Comparison of ENCODE assay signal across 19 cellular contexts in genomic region chr7:4461511-4461910, GRCh38.
"Had no signal": no experiment of that assay in that cellular context is flagged by ENCODE, and none has a peak within 500 bp of the region (broad histone marks: within the 10 kb centered on the region; RNA-seq: fewer than 3 reads in every experiment).

No MANE protein-coding gene starts in this region.

- H3K27ac ChIP-seq: colonic mucosa, esophagus muscularis mucosa, left ventricle myocardium inferior, parathyroid adenoma, sigmoid colon, testis, uterus had no signal

- H3K79me2 ChIP-seq: parathyroid adenoma had no signal

- H2AFZ ChIP-seq: parathyroid adenoma had no signal

- H3K27me3 ChIP-seq: colonic mucosa, sigmoid colon, testis, uterus had no signal

- H3K9me3 ChIP-seq: colonic mucosa, testis, uterus had no signal

- ATAC-seq: activated CD4-positive, alpha-beta T cell treated with anti-CD3 and anti-CD28 coated beads for 36 hours; activated T-cell treated with anti-CD3 and anti-CD28 coated beads, Interleukin-2, amount 50 U/mL, for 72 hours; stimulated activated memory B cell treated with anti-CD40 and anti-IgM and Interleukin-4, amounts not matched to agents 10 μg/mL and 1 μg/mL and 100 μg/mL, for 72 hours; WTC11 had no signal

- H3K36me3 ChIP-seq: colonic mucosa, esophagus muscularis mucosa, left ventricle myocardium inferior, sigmoid colon, uterus had no signal

- H3K4me2 ChIP-seq: smooth muscle cell had no signal

- H3K4me1 Mint-ChIP-seq: activated CD4-positive, alpha-beta T cell treated with anti-CD3 and anti-CD28 coated beads for 36 hours; activated naive CD4-positive, alpha-beta T cell treated with anti-CD3 and anti-CD28 coated beads, Interleukin-2, amount 10 ng/mL, durations not matched to agents 7 days and 5 days; stimulated activated memory B cell treated with anti-CD40 and anti-IgM and Interleukin-4, amounts not matched to agents 10 μg/mL and 1 μg/mL and 100 μg/mL, for 72 hours had no signal

- DNase-seq: activated CD4-positive, alpha-beta T cell treated with anti-CD3 and anti-CD28 coated beads for 36 hours; activated CD4-positive, alpha-beta T cell treated with anti-CD3 and anti-CD28 coated beads, Interleukin-2, amount 50 U/mL, for 4 hours; activated effector memory CD4-positive, alpha-beta T cell treated with anti-CD3 and anti-CD28 coated beads, Interleukin-2, amount 50 U/mL, for 16 hours; activated naive CD4-positive, alpha-beta T cell treated with anti-CD3 and anti-CD28 coated beads, Interleukin-2, amount 10 ng/mL, durations not matched to agents 7 days and 5 days; activated T-cell treated with anti-CD3 and anti-CD28 coated beads, Interleukin-2, amount 50 U/mL, for 72 hours; colonic mucosa; left ventricle myocardium inferior; retina; sigmoid colon; stimulated activated CD4-positive, alpha-beta T cell treated with anti-CD3 and anti-CD28 coated beads, Interleukin-15, amount 100 ng/mL, for 24 hours; testis; trophoblast cell; uterus had no signal

- H3K27ac Mint-ChIP-seq: activated CD4-positive, alpha-beta T cell treated with anti-CD3 and anti-CD28 coated beads for 36 hours; activated naive CD4-positive, alpha-beta T cell treated with anti-CD3 and anti-CD28 coated beads, Interleukin-2, amount 10 ng/mL, durations not matched to agents 7 days and 5 days; activated T-cell treated with anti-CD3 and anti-CD28 coated beads, Interleukin-2, amount 50 U/mL, for 72 hours; nephron; stimulated activated memory B cell treated with anti-CD40 and anti-IgM and Interleukin-4, amounts not matched to agents 10 μg/mL and 1 μg/mL and 100 μg/mL, for 72 hours; WTC11 had no signal

- H3K4me1 ChIP-seq: colonic mucosa, left ventricle myocardium inferior, parathyroid adenoma, sigmoid colon, uterus had no signal

- H3K36me3 Mint-ChIP-seq: activated naive CD4-positive, alpha-beta T cell treated with anti-CD3 and anti-CD28 coated beads, Interleukin-2, amount 10 ng/mL, durations not matched to agents 7 days and 5 days; stimulated activated memory B cell treated with anti-CD40 and anti-IgM and Interleukin-4, amounts not matched to agents 10 μg/mL and 1 μg/mL and 100 μg/mL, for 72 hours had no signal

- H3K4me3 ChIP-seq: colonic mucosa, esophagus muscularis mucosa, left ventricle myocardium inferior, sigmoid colon, smooth muscle cell, testis, uterus had no signal

- H3K4me3 Mint-ChIP-seq: activated CD4-positive, alpha-beta T cell treated with anti-CD3 and anti-CD28 coated beads for 36 hours; activated naive CD4-positive, alpha-beta T cell treated with anti-CD3 and anti-CD28 coated beads, Interleukin-2, amount 10 ng/mL, durations not matched to agents 7 days and 5 days; activated T-cell treated with anti-CD3 and anti-CD28 coated beads, Interleukin-2, amount 50 U/mL, for 72 hours; nephron; stimulated activated memory B cell treated with anti-CD40 and anti-IgM and Interleukin-4, amounts not matched to agents 10 μg/mL and 1 μg/mL and 100 μg/mL, for 72 hours; WTC11 had no signal

- H3K27me3 Mint-ChIP-seq: activated naive CD4-positive, alpha-beta T cell treated with anti-CD3 and anti-CD28 coated beads, Interleukin-2, amount 10 ng/mL, durations not matched to agents 7 days and 5 days had no signal
